Comparison of ENCODE assay signal across 6 cellular contexts in the genomic region with DNA sequence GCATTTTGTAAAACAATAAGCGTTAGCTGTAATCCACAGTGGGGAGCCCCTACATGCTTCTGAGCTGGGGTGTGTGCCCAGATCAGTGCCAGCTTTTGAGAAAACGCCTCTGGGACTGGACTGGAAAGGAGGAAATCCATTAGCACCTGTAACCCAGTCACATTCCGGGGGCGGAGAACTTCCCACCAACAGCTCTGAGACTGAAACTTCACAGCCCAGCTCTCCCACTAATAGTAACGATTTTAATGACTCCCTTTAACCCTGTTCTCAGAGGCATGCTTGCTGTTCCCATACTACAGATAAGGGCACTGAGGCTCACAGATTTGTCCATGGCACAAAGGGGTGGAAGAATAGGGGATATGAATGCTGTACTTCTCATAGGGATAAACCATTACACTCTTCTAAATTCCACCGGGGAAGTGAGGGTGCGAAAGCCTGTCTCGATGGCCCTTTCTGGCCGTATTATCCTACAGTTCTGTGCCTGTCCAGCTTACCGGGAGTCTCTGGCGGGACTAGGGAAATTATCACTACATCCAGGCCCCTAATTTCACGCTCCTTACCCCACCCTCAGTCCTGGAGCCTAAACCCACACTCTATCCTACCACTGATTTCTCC. TPM values are rescaled to one million over a fixed set of nuclear protein-coding genes. Genes with fewer than 3 reads are reported as not detected.
DNase-seq lines count a peak whose midpoint lies in the region; ATAC-seq and TF ChIP-seq lines count a peak whose summit lies in the region.

No MANE protein-coding gene starts in this region.

- peaks cover 20% of the 10 kb centered on the region for H3K4me1 Mint-ChIP-seq in stimulated activated naive CD8-positive, alpha-beta T cell treated with anti-CD3 and anti-CD28 coated beads, Interleukin-15, Interleukin-2, amounts not matched to agents 100 ng/mL and 50 ng/mL, for 24 hours (ENCODE audit: low read depth)

- POLR2A ChIA-PET in BJ (lab: Charles Lee) (no interaction called here), OCI-LY7 (lab: Charles Lee) (interaction anchor here (1.0 to 2.2 kb wide), 2 partner anchors 12 to 37 kb away, joined by 3 to 13 read pairs; no protein-coding TSS in a partner anchor)

- H3K9me3 Mint-ChIP-seq in stimulated activated naive CD8-positive, alpha-beta T cell treated with anti-CD3 and anti-CD28 coated beads, Interleukin-15, Interleukin-2, amounts not matched to agents 100 ng/mL and 50 ng/mL, for 24 hours: no peaks in the 10 kb centered on the region

- H2AFZ ChIP-seq in OCI-LY7 (ENCODE audit: low read length): peak overlapping the region; percentile 52; the same call in 1 of the 2 replicates

- peaks cover 33% of the 10 kb centered on the region; the same call in 1 of the 2 replicates for H3K79me2 ChIP-seq in OCI-LY7 (ENCODE audit: insufficient read depth, low read depth, low read length)

- H3K4me1 ChIP-seq in OCI-LY7 (ENCODE audit: insufficient read depth, low read length, poor library complexity, severe bottlenecking) (peaks cover 11% of the 10 kb centered on the region), gastroesophageal sphincter (peaks cover 0 to 33% (median 15%) of the 10 kb centered on the region in 3 donors)

- TF ChIP-seq EP300 in gastroesophageal sphincter (IDR thresholded peaks at IDR 0.05): no peak

- no peaks in the 10 kb centered on the region for H3K36me3 Mint-ChIP-seq in stimulated activated naive CD8-positive, alpha-beta T cell treated with anti-CD3 and anti-CD28 coated beads, Interleukin-15, Interleukin-2, amounts not matched to agents 100 ng/mL and 50 ng/mL, for 24 hours (ENCODE audit: low read depth)

- no peaks in the 10 kb centered on the region for H3K27me3 Mint-ChIP-seq in stimulated activated naive CD8-positive, alpha-beta T cell treated with anti-CD3 and anti-CD28 coated beads, Interleukin-15, Interleukin-2, amounts not matched to agents 100 ng/mL and 50 ng/mL, for 24 hours

- TF ChIP-seq CTCF in BJ (IDR thresholded peaks at IDR 0.05; ENCODE audit: insufficient read depth, low read depth, low read length) (no peak), OCI-LY7 (conservative IDR thresholded peaks at IDR 0.05; ENCODE audit: low read length) (no peak), gastroesophageal sphincter (IDR thresholded peaks at IDR 0.05) (no peak)

- no peaks in the 10 kb centered on the region for H3K9me3 ChIP-seq in OCI-LY7 (ENCODE audit: low read length)
- no peaks in the 10 kb centered on the region for H3K9me3 ChIP-seq in gastroesophageal sphincter

- H4K20me1 ChIP-seq in OCI-LY7 (ENCODE audit: insufficient read depth, low read length): no peaks in the 10 kb centered on the region

- H3K36me3 ChIP-seq in BJ (ENCODE audit: control insufficient read depth, insufficient read depth, low read length): no peaks in the 10 kb centered on the region
- no peaks in the 10 kb centered on the region for H3K36me3 ChIP-seq in OCI-LY7 (ENCODE audit: insufficient read depth, low read length)
- no peaks in the 10 kb centered on the region for H3K36me3 ChIP-seq in gastroesophageal sphincter

- H3K9me2 ChIP-seq in OCI-LY7 (ENCODE audit: insufficient read depth, low read length): no peaks in the 10 kb centered on the region

- 1 to 4% methylated on average over 8 to 10 of the region's 12 CpGs for WGBS in gastroesophageal sphincter (ENCODE audit: low coverage in 1 of 2), 2 donors

- H3K4me3 ChIP-seq in BJ (ENCODE audit: low read depth, low read length) (peak overlapping the region; percentile 97), OCI-LY7 (ENCODE audit: low read depth, low read length, poor library complexity, severe bottlenecking) (peak overlapping the region; percentile 97), gastroesophageal sphincter (peak overlapping the region; percentile 87 to 98)

- peak overlapping the region; percentile 92 for H3K27ac Mint-ChIP-seq in stimulated activated naive CD8-positive, alpha-beta T cell treated with anti-CD3 and anti-CD28 coated beads, Interleukin-15, Interleukin-2, amounts not matched to agents 100 ng/mL and 50 ng/mL, for 24 hours

- H3K27me3 ChIP-seq in BJ (ENCODE audit: control insufficient read depth, insufficient read depth, low read length) (no peaks in the 10 kb centered on the region), gastroesophageal sphincter (no peaks in the 10 kb centered on the region)

- no peak for TF ChIP-seq POLR2A in gastroesophageal sphincter (IDR thresholded peaks at IDR 0.05)

- BruUV-seq in OCI-LY7 (replicated peaks; lab: Mats Ljungman, UMichigan): TSS peak; percentile 66

- peak overlapping the region; percentile 36 for H3K27ac ChIP-seq in OCI-LY7 (ENCODE audit: low read depth, low read length, poor library complexity, severe bottlenecking)
- H3K27ac ChIP-seq in gastroesophageal sphincter: peak overlapping the region in 3 of 4 donors; percentile 81 to 87 (median 85)

- H3K4me3 Mint-ChIP-seq in stimulated activated naive CD8-positive, alpha-beta T cell treated with anti-CD3 and anti-CD28 coated beads, Interleukin-15, Interleukin-2, amounts not matched to agents 100 ng/mL and 50 ng/mL, for 24 hours: peak overlapping the region; percentile 96

- peak overlapping the region; percentile 85 for H3K4me2 ChIP-seq in OCI-LY7 (ENCODE audit: low read length)

- CTCF ChIA-PET in BJ (lab: Yijun Ruan, JAX) (interaction anchor here (0.8 to 2.0 kb wide), 7 partner anchors 11 to 85 kb away, joined by 3 to 6 read pairs (median 4); a partner anchor contains a TSS), OCI-LY7 (lab: Charles Lee; ENCODE audit: unreplicated experiment) (interaction anchor here (0.6 kb wide), 2 partner anchors 36 to 41 kb away, joined by 3 to 5 read pairs; no protein-coding TSS in a partner anchor)

- intact Hi-C loops in OCI-LY7 (cut with micrococcal nuclease; ENCODE audit: unreplicated experiment): no loop called here

- ATAC-seq in gastroesophageal sphincter: no peak

- DNase-seq in BJ (ENCODE audit: low read depth): no peak
- DNase-seq in OCI-LY7 (ENCODE audit: low spot score): no peak
- DNase-seq in NCI-H748 (lab: John Stamatoyannopoulos, UW; ENCODE audit: unreplicated experiment): no peak
- no peak for DNase-seq in AG08395 (ENCODE audit: low spot score)

RNA-seq across cellular contexts. Expression of a gene that starts 0.8 kb away (rescaled TPM):
- polyA plus RNA-seq in BJ (2011; rRNA removed): 2.0 and 2.3 TPM in 2 replicates
- polyA minus RNA-seq in BJ (2011; rRNA and poly(A)+ RNA removed): 1.0 and 2.4 TPM in 2 replicates
- total RNA-seq in OCI-LY7 (2014; rRNA removed; shearing (Covaris generic)): 23.9 and 27.5 TPM in 2 replicates
- total RNA-seq in OCI-LY7 (2022) (31.7 and 32.2 TPM in 2 replicates), gastroesophageal sphincter (10 to 100 TPM; 12.1 to 20.5 (median 14.9) TPM)

RNA-seq across cellular contexts. Expression of a gene that starts 3.4 kb away (rescaled TPM):
- polyA plus RNA-seq in BJ (2011; rRNA removed): not detected in 2 replicates
- polyA minus RNA-seq in BJ (2011; rRNA and poly(A)+ RNA removed): not detected in 2 replicates
- total RNA-seq in OCI-LY7 (2014; rRNA removed; shearing (Covaris generic)): not detected in 2 replicates
- total RNA-seq in OCI-LY7 (2022) (not detected in 2 replicates), gastroesophageal sphincter (not detected)

RNA-seq across cellular contexts. Expression of a gene that starts 37.4 kb away (rescaled TPM):
- 12.6 and 16.8 TPM in 2 replicates for polyA plus RNA-seq in BJ (2011; rRNA removed)
- 12.7 and 16.2 TPM in 2 replicates for polyA minus RNA-seq in BJ (2011; rRNA and poly(A)+ RNA removed)
- total RNA-seq in OCI-LY7 (2014; rRNA removed; shearing (Covaris generic)): 15.7 and 24.8 TPM in 2 replicates
- total RNA-seq in OCI-LY7 (2022): 25.1 and 26.3 TPM in 2 replicates
- total RNA-seq in gastroesophageal sphincter: 1 to 10 TPM; 2.7 to 6.6 (median 4.2) TPM

RNA-seq across cellular contexts. Expression of a gene that starts 38.1 kb away (rescaled TPM):
- polyA plus RNA-seq in BJ (2011; rRNA removed): 518 and 777 TPM in 2 replicates
- 49.9 and 112 TPM in 2 replicates for polyA minus RNA-seq in BJ (2011; rRNA and poly(A)+ RNA removed)
- 774 and 848 TPM in 2 replicates for total RNA-seq in OCI-LY7 (2014; rRNA removed; shearing (Covaris generic))
- total RNA-seq in OCI-LY7 (2022) (518 and 523 TPM in 2 replicates), gastroesophageal sphincter (100 to 1,000 TPM; 113 to 201 (median 152) TPM)

RNA-seq across cellular contexts. Expression of a gene that starts 39.2 kb away (rescaled TPM):
- 6.6 and 12.5 TPM in 2 replicates for polyA plus RNA-seq in BJ (2011; rRNA removed)
- polyA minus RNA-seq in BJ (2011; rRNA and poly(A)+ RNA removed): 7.2 and 8.6 TPM in 2 replicates
- 9.4 and 10.2 TPM in 2 replicates for total RNA-seq in OCI-LY7 (2014; rRNA removed; shearing (Covaris generic))
- total RNA-seq in OCI-LY7 (2022) (15.2 and 18.6 TPM in 2 replicates), gastroesophageal sphincter (10 to 100 TPM; 13.2 to 33.1 (median 23.7) TPM)
